ENCODE assay signal across 8 cellular contexts in the genomic region with DNA sequence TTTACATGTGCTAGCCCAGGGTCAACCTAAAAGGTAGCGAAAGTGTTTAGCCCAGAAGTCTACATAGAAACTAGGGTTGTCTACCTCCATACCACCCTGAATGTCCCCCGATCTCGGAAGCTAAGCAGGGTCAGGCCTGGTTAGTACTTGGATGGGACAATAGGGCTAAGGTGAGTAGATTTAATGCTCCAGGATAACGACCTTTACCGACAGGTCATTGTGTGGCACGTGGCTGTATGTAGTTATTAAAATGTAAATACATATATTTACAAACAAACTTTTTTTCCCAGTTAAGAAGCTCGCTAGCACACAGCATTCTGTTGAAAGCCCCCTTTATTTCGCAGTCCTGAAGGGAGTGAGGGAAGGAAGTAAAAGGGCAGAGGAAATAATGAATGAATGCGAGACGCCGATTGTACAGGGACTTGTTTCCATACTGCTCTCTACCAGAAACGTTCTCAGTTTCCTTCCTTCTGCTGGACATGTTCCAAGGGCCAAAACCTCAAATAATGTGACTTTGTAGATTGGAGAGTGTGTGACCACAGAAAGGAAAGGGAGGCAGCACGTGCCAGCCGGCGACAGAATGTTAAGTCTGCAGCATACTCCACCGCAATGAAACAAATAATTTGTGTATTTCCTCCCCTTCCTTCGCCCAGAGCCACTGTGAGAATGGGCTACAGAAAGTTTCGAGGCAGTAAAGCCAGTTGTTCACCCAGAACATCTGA.
DNase-seq lines count a peak whose midpoint lies in the region; ATAC-seq and TF ChIP-seq lines count a peak whose summit lies in the region.

No MANE protein-coding gene starts in this region.

- H3K9me3 ChIP-seq in iPS-15b (ENCODE audit: control insufficient read depth, insufficient read depth, low read length): no peaks in the 10 kb centered on the region

- in situ Hi-C loops in astrocyte of the cerebellum (cut with HindIII; ENCODE audit: low sequenced_read_pairs): no loop called here

- no peaks in the 10 kb centered on the region for H3K27me3 ChIP-seq in ACC112 (ENCODE audit: insufficient read depth, low read length)
- H3K27me3 ChIP-seq in iPS-15b (ENCODE audit: control insufficient read depth, insufficient read depth, low read length): no peaks in the 10 kb centered on the region

- POLR2A ChIA-PET in RWPE1 (lab: Yijun Ruan, JAX; ENCODE audit: low non-redundant PET): interaction anchor here (0.6 kb wide), 2 partner anchors 11 to 114 kb away, joined by 5 to 6 read pairs; no protein-coding TSS in a partner anchor

- CTCF ChIA-PET in RWPE1 (lab: Yijun Ruan, JAX): interaction anchor here (0.6 to 1.2 kb wide), 2 partner anchors 23 to 753 kb away, joined by 3 to 4 read pairs; no protein-coding TSS in a partner anchor

- TF ChIP-seq CTCF in GM12865 (IDR thresholded peaks at IDR 0.05; ENCODE audit: insufficient read depth, low read depth, low read length, missing control alignments) (no peak), RWPE1 (conservative IDR thresholded peaks at IDR 0.05; ENCODE audit: low read depth) (no peak), astrocyte of the cerebellum (IDR thresholded peaks at IDR 0.05; ENCODE audit: low read depth, low read length, missing control alignments) (no peak)

- H3K4me1 ChIP-seq in ACC112 (ENCODE audit: control insufficient read depth, insufficient read depth, low read length, unreplicated experiment): peaks cover 14% of the 10 kb centered on the region
- H3K4me1 ChIP-seq in iPS-15b (ENCODE audit: control insufficient read depth, insufficient read depth, low read length): no peaks in the 10 kb centered on the region

- peak overlapping the region; percentile 98 for H2AFZ ChIP-seq in ACC112 (ENCODE audit: low read length, unreplicated experiment)

- H3K27ac ChIP-seq in ACC112 (ENCODE audit: low read depth, low read length): peak overlapping the region; percentile 44
- peak overlapping the region; percentile 84 for H3K27ac ChIP-seq in RWPE1
- H3K27ac ChIP-seq in skin epidermis: peak overlapping the region in 20 of 21 experiments; percentile 16 to 88 (median 82)

- H3K4me3 ChIP-seq in ACC112 (ENCODE audit: low read depth, low read length): peak overlapping the region; percentile 91
- peak overlapping the region; percentile 100 for H3K4me3 ChIP-seq in GM12865 (ENCODE audit: low read depth, low read length)
- peak overlapping the region; percentile 97 for H3K4me3 ChIP-seq in astrocyte of the cerebellum (ENCODE audit: low read depth, low read length)
- peak overlapping the region; percentile 92 for H3K4me3 ChIP-seq in iPS-15b (ENCODE audit: low read depth, low read length)
- peak overlapping the region; percentile 48 to 86 (median 67) for H3K4me3 ChIP-seq in skin epidermis

- H3K79me2 ChIP-seq in ACC112 (ENCODE audit: control insufficient read depth, insufficient read depth, low read length, unreplicated experiment): peaks cover 41% of the 10 kb centered on the region

- peak; percentile 9 for ATAC-seq in HG03095 (IDR thresholded peaks at IDR 0.05; ENCODE audit: unreplicated experiment)

- peak overlapping the region; percentile 82 for H3K9ac ChIP-seq in iPS-15b (ENCODE audit: low read depth, low read length)

- DNase-seq in GM12865 (ENCODE audit: low read depth) (peak; percentile 68), RWPE1 (ENCODE audit: low spot score) (peak; percentile 6), astrocyte of the cerebellum (ENCODE audit: low read depth) (peak; percentile 15), DMS153 (lab: John Stamatoyannopoulos, UW) (no peak)

- no peaks in the 10 kb centered on the region for H3K36me3 ChIP-seq in ACC112 (ENCODE audit: insufficient read depth, low read length)
- H3K36me3 ChIP-seq in iPS-15b (ENCODE audit: control insufficient read depth, insufficient read depth, low read length): no peaks in the 10 kb centered on the region
